In genomic region chr22:36806824-36807223, GRCh38 we compare ENCODE assay signal across 16 cellular contexts.
DNase-seq lines count a peak whose midpoint lies in the region; ATAC-seq and TF ChIP-seq lines count a peak whose summit lies in the region.
"Had no signal": no experiment of that assay in that cellular context is flagged by ENCODE, and none has a peak within 500 bp of the region (broad histone marks: within the 10 kb centered on the region; RNA-seq: fewer than 3 reads in every experiment).

No MANE protein-coding gene starts in this region.

- TF ChIP-seq CTCF in parathyroid adenoma (IDR thresholded peaks at IDR 0.05), result no peak

- H3K4me3 ChIP-seq in parathyroid adenoma (ENCODE audit: low read depth, low read length), result peak overlapping the region; percentile 14
- H3K4me3 ChIP-seq: HAP-1 had no signal

- no peak for ATAC-seq in SK-N-SH treated with all-trans-retinoic acid at 6 μM for 48 hours

- DNase-seq in DMS 273 (lab: John Stamatoyannopoulos, UW; ENCODE audit: unreplicated experiment) (peak; percentile 3), DMS 273 treated with DMSO at 0.1 percent for 48 hours (lab: John Stamatoyannopoulos, UW) (no peak), MV-4-11 (lab: John Stamatoyannopoulos, UW) (peak; percentile 7), amniotic epithelial cell (ENCODE audit: low read depth) (peak; percentile 32), GF-D8 (lab: John Stamatoyannopoulos, UW) (no peak), NCI-H2081 (lab: John Stamatoyannopoulos, UW) (no peak)
- DNase-seq: GDM1, NCI-H1417 treated with DMSO at 0.1 percent for 48 hours, NCI-H187 treated with DMSO at 0.1 percent for 48 hours, NCI-H446, OCI-M1, Right ventricle myocardium superior had no signal

- H3K27ac ChIP-seq in parathyroid adenoma, result no peak overlapping the region
- H3K27ac ChIP-seq: 22Rv1 had no signal

- H3K4me1 ChIP-seq in parathyroid adenoma, result peaks cover 8% of the 10 kb centered on the region
- H3K4me1 ChIP-seq: HAP-1 had no signal

- H3K36me3 ChIP-seq in parathyroid adenoma (ENCODE audit: control insufficient read depth, insufficient read depth, low read length), result no peaks in the 10 kb centered on the region
- H3K36me3 ChIP-seq: HAP-1 had no signal

- no peaks in the 10 kb centered on the region for H3K79me2 ChIP-seq in parathyroid adenoma

- H3K27me3 ChIP-seq in parathyroid adenoma (ENCODE audit: control insufficient read depth, insufficient read depth, low read length), result no peaks in the 10 kb centered on the region

- H2AFZ ChIP-seq in parathyroid adenoma, result peak overlapping the region; percentile 22

- no peaks in the 10 kb centered on the region for H3K9me3 ChIP-seq in parathyroid adenoma (ENCODE audit: control insufficient read depth, low read length)
- H3K9me3 ChIP-seq: HAP-1 had no signal

- peak overlapping the region; percentile 53 for H3K4me2 ChIP-seq in parathyroid adenoma (ENCODE audit: low read length)

- H3K9ac ChIP-seq in parathyroid adenoma, result no peak overlapping the region

TF ChIP-seq in SK-N-SH treated with all-trans-retinoic acid at 6 μM for 48 hours, 23 proteins besides CTCF, POLR2A, EP300 and RAD21:
- no peak for TF ChIP-seq GLIS3 (CRISPR knock-in tag; IDR thresholded peaks at IDR 0.05)
- no peak for TF ChIP-seq ARNTL (CRISPR knock-in tag; IDR thresholded peaks at IDR 0.05; ENCODE audit: borderline replicate concordance, low read depth)
- TF ChIP-seq ZC3H10 (CRISPR knock-in tag; IDR thresholded peaks at IDR 0.05), result no peak
- no peak for TF ChIP-seq TCF4 (CRISPR knock-in tag; IDR thresholded peaks at IDR 0.05; ENCODE audit: borderline replicate concordance)
- no peak for TF ChIP-seq CSDC2 (CRISPR knock-in tag; IDR thresholded peaks at IDR 0.05)
- no peak for TF ChIP-seq ZNF8 (CRISPR knock-in tag; IDR thresholded peaks at IDR 0.05)
- no peak for TF ChIP-seq TSHZ2 (CRISPR knock-in tag; IDR thresholded peaks at IDR 0.05)
- TF ChIP-seq ZFP3 (CRISPR knock-in tag; IDR thresholded peaks at IDR 0.05), result no peak
- no peak for TF ChIP-seq CREB5 (CRISPR knock-in tag; IDR thresholded peaks at IDR 0.05; ENCODE audit: low read depth)
- TF ChIP-seq, protein P1, sequence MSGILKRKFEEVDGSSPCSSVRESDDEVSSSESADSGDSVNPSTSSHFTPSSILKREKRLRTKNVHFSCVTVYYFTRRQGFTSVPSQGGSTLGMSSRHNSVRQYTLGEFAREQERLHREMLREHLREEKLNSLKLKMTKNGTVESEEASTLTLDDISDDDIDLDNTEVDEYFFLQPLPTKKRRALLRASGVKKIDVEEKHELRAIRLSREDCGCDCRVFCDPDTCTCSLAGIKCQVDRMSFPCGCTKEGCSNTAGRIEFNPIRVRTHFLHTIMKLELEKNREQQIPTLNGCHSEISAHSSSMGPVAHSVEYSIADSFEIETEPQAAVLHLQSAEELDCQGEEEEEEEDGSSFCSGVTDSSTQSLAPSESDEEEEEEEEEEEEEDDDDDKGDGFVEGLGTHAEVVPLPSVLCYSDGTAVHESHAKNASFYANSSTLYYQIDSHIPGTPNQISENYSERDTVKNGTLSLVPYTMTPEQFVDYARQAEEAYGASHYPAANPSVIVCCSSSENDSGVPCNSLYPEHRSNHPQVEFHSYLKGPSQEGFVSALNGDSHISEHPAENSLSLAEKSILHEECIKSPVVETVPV (CRISPR knock-in tag; IDR thresholded peaks at IDR 0.05), result no peak
- no peak for TF ChIP-seq OSR1 (CRISPR knock-in tag; IDR thresholded peaks at IDR 0.05)
- no peak for TF ChIP-seq RARB (CRISPR knock-in tag; IDR thresholded peaks at IDR 0.05)
- no peak for TF ChIP-seq BACH2 (CRISPR knock-in tag; IDR thresholded peaks at IDR 0.05; ENCODE audit: borderline replicate concordance)
- no peak for TF ChIP-seq ESRRG (CRISPR knock-in tag; IDR thresholded peaks at IDR 0.05)
TF ChIP-seq in SK-N-SH treated with all-trans-retinoic acid at 6 μM for 48 hours: peak in this region for 0.

Comparison
In these comparisons a context has a peak if more than half of its experiments do, and no peak if none do; other contexts are left out.
1. DNase-seq: peak in DMS 273 (single experiment), MV-4-11 (single experiment) and amniotic epithelial cell (single experiment); none in DMS 273 treated with DMSO at 0.1 percent for 48 hours (single experiment), GF-D8 (single experiment) and NCI-H2081 (0 of 2).